8 cellular contexts compared by ENCODE assay signal in the genomic region with DNA sequence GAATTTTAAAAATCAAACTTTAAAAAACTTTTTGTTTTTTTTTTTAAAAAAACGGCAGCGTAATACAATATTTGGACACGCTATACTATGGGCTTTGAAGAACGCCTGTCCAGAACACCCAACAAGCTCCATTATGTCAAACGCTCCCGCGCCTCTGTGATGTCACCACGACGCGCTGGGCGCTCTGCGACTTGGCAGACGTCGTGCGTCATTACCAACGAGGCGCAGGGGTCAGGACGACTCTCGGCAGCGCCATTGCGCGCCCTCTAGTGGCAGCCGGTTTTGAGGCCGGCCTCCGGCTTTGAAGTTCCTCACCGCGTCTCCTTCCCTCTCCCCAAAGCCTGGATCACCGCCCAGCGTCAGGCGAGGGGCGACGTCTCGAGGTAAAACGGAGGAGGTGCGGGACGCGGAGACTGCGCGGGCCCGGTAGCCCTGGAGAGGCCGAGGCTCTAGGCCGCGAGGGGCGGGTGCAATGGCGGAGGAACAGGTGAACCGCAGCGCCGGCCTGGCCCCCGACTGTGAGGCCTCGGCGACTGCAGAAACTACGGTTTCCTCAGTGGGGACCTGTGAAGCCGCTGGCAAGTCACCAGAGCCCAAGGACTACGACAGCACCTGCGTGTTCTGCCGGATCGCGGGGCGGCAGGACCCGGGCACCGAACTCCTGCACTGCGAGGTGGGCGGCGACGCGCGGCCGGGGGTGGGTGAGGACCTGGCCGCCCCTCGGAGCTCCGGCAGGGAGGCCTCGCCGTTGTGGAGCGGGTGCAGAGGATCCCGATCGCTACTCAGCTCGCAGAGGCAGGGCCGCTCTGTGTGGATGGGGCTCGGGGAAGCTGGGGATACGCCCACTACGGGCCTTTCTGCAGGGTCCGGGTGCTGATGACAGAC.
A peak's percentile ranks its signal among the peaks of the same experiment; 100 is the strongest.
DNase-seq lines count a peak whose midpoint lies in the region; ATAC-seq lines count a peak whose summit lies in the region.

A gene (plus strand): TSS at position 265 of the 885 bp plus-strand sequence. CDS start 208 bp downstream, at position 473.

- H3K9me3 Mint-ChIP-seq in central memory CD8-positive, alpha-beta T cell: no peaks in the 10 kb centered on the region

- no peak within 1 kb of the TSS for H3K27ac Mint-ChIP-seq in central memory CD8-positive, alpha-beta T cell (ENCODE audit: low read depth)

- H3K27me3 Mint-ChIP-seq in central memory CD8-positive, alpha-beta T cell: peaks cover 11% of the 10 kb centered on the region

- H3K4me1 Mint-ChIP-seq in central memory CD8-positive, alpha-beta T cell: no peaks in the 10 kb centered on the region

- H3K36me3 Mint-ChIP-seq in central memory CD8-positive, alpha-beta T cell (ENCODE audit: insufficient read depth): peaks cover 9% of the 10 kb centered on the region

- DNase-seq in AG20443 (ENCODE audit: low spot score) (peak; percentile 96), NCI-H345 treated with DMSO at 0.1 percent for 48 hours (lab: John Stamatoyannopoulos, UW; ENCODE audit: unreplicated experiment) (peak; percentile 91), iris pigment epithelial cell (ENCODE audit: low read depth) (peak; percentile 97)
- peak; percentile 95 for DNase-seq in activated CD4-positive, CD25-positive, alpha-beta regulatory T cell treated with anti-CD3 and anti-CD28 coated beads, Interleukin-2, amount 50 U/mL, for 16 hours (ENCODE audit: low read depth, low spot score)
- DNase-seq in central memory CD8-positive, alpha-beta T cell (ENCODE audit: low spot score in 2 of 2): peak; percentile 94 to 98
- peak; percentile 96 to 99 for DNase-seq in stimulated activated CD4-positive, alpha-beta T cell treated with anti-CD3 and anti-CD28 coated beads, Interleukin-12 subunit alpha, Interleukin-12 subunit beta, amount 100 ng/mL, for 24 hours (ENCODE audit: low read depth in 2 of 2)

- peak; percentile 90 for ATAC-seq in GM19025 (IDR thresholded peaks at IDR 0.05; ENCODE audit: low read depth, unreplicated experiment)
- ATAC-seq in HG03342 (IDR thresholded peaks at IDR 0.05; ENCODE audit: unreplicated experiment): peak; percentile 91
- peak; percentile 92 for ATAC-seq in central memory CD8-positive, alpha-beta T cell (replicated peaks; ENCODE audit: extremely low read depth, poor library complexity, severe bottlenecking)

- no peak within 1 kb of the TSS for H3K4me3 Mint-ChIP-seq in central memory CD8-positive, alpha-beta T cell

Comparison
In these comparisons a context has a peak if more than half of its experiments do, and no peak if none do; other contexts are left out.
1. Peak in every context shown above with its lines: DNase-seq and ATAC-seq.